ENCODE assay signal across 1 cellular context in the genomic region with DNA sequence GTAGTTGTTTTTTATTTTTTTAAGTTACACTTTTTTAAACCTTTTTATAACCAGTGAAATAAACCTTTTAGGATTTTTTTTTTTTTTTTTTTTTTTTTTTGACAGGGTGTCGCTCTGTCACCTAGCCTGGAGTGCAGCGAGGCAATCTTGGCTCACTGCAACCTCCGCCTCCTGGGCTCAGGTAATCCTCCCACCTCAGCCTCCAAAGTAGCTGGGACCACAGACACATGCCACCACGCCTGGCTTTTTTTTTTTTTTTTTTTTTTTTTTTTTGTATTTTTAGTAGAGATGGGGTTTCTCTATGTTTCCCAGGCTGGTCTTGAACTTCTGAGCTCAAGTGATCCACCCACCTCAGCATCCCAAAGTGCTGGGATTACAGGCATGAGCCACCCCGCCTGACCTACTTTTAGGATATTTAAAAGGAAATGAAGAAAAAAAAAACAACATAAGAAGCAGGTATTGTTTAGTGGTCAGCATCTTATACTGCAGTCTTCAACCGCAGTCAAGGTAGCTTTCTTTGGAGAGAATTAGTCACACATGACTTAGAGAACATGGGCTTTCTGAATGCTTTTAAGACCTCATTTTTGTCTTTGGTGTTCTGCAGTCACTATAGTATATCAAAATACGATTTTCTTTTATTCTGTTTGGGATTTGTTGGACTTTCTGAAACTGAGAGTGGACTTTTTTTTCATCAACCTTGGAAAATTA.
TF ChIP-seq lines count a peak whose summit lies in the region.

No MANE protein-coding gene starts in this region.

TF ChIP-seq in HEK293, 187 proteins besides CTCF, POLR2A, EP300 and RAD21 (continued from another document):
- TF ChIP-seq ZNF175 (tag by site-specific recombination; IDR thresholded peaks at IDR 0.05) = no peak
- TF ChIP-seq SP3 (tag by site-specific recombination; IDR thresholded peaks at IDR 0.05) = no peak
- TF ChIP-seq, protein P1, sequence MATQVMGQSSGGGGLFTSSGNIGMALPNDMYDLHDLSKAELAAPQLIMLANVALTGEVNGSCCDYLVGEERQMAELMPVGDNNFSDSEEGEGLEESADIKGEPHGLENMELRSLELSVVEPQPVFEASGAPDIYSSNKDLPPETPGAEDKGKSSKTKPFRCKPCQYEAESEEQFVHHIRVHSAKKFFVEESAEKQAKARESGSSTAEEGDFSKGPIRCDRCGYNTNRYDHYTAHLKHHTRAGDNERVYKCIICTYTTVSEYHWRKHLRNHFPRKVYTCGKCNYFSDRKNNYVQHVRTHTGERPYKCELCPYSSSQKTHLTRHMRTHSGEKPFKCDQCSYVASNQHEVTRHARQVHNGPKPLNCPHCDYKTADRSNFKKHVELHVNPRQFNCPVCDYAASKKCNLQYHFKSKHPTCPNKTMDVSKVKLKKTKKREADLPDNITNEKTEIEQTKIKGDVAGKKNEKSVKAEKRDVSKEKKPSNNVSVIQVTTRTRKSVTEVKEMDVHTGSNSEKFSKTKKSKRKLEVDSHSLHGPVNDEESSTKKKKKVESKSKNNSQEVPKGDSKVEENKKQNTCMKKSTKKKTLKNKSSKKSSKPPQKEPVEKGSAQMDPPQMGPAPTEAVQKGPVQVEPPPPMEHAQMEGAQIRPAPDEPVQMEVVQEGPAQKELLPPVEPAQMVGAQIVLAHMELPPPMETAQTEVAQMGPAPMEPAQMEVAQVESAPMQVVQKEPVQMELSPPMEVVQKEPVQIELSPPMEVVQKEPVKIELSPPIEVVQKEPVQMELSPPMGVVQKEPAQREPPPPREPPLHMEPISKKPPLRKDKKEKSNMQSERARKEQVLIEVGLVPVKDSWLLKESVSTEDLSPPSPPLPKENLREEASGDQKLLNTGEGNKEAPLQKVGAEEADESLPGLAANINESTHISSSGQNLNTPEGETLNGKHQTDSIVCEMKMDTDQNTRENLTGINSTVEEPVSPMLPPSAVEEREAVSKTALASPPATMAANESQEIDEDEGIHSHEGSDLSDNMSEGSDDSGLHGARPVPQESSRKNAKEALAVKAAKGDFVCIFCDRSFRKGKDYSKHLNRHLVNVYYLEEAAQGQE (tag by site-specific recombination; IDR thresholded peaks at IDR 0.05) = no peak
- TF ChIP-seq, protein P2, sequence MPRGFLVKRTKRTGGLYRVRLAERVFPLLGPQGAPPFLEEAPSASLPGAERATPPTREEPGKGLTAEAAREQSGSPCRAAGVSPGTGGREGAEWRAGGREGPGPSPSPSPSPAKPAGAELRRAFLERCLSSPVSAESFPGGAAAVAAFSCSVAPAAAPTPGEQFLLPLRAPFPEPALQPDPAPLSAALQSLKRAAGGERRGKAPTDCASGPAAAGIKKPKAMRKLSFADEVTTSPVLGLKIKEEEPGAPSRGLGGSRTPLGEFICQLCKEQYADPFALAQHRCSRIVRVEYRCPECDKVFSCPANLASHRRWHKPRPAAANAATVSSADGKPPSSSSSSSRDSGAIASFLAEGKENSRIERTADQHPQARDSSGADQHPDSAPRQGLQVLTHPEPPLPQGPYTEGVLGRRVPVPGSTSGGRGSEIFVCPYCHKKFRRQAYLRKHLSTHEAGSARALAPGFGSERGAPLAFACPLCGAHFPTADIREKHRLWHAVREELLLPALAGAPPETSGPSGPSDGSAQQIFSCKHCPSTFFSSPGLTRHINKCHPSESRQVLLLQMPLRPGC (tag by site-specific recombination; IDR thresholded peaks at IDR 0.05) = no peak
- no peak for TF ChIP-seq ZNF146 (tag by site-specific recombination; IDR thresholded peaks at IDR 0.05)
- TF ChIP-seq PRDM1 (tag by site-specific recombination; IDR thresholded peaks at IDR 0.05) = peak; percentile 41; the same call in 1 of the 2 replicates
- TF ChIP-seq SP2 (tag by site-specific recombination; IDR thresholded peaks at IDR 0.05) = no peak
- TF ChIP-seq, protein P3, sequence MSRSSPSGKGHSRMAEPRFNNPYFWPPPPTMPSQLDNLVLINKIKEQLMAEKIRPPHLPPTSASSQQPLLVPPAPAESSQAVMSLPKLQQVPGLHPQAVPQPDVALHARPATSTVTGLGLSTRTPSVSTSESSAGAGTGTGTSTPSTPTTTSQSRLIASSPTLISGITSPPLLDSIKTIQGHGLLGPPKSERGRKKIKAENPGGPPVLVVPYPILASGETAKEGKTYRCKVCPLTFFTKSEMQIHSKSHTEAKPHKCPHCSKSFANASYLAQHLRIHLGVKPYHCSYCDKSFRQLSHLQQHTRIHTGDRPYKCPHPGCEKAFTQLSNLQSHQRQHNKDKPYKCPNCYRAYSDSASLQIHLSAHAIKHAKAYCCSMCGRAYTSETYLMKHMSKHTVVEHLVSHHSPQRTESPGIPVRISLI (tag by site-specific recombination; IDR thresholded peaks at IDR 0.05) = peak; percentile 93
- TF ChIP-seq ZNF248 (tag by site-specific recombination; IDR thresholded peaks at IDR 0.05) = no peak
- no peak for TF ChIP-seq RBAK (tag by site-specific recombination; IDR thresholded peaks at IDR 0.05)
- TF ChIP-seq KLF8 (tag by site-specific recombination; IDR thresholded peaks at IDR 0.05) = no peak
- no peak for TF ChIP-seq ZNF707 (tag by site-specific recombination; IDR thresholded peaks at IDR 0.05)
- TF ChIP-seq, protein P4, sequence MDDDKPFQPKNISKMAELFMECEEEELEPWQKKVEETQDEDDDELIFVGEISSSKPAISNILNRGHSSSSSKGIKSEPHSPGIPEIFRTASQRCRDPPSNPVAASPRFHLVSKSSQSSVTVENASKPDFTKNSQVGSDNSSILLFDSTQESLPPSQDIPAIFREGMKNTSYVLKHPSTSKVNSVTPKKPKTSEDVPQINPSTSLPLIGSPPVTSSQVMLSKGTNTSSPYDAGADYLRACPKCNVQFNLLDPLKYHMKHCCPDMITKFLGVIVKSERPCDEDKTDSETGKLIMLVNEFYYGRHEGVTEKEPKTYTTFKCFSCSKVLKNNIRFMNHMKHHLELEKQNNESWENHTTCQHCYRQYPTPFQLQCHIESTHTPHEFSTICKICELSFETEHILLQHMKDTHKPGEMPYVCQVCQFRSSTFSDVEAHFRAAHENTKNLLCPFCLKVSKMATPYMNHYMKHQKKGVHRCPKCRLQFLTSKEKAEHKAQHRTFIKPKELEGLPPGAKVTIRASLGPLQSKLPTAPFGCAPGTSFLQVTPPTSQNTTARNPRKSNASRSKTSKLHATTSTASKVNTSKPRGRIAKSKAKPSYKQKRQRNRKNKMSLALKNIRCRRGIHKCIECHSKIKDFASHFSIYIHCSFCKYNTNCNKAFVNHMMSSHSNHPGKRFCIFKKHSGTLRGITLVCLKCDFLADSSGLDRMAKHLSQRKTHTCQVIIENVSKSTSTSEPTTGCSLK (tag by site-specific recombination; IDR thresholded peaks at IDR 0.05) = no peak
